8 cellular contexts compared by ENCODE assay signal in genomic region chr15:74787251-74788041, GRCh38. TPM values are rescaled to one million over a fixed set of nuclear protein-coding genes. Genes with fewer than 3 reads are reported as not detected.
DNase-seq lines count a peak whose midpoint lies in the region; ATAC-seq and TF ChIP-seq lines count a peak whose summit lies in the region.

No MANE protein-coding gene starts in this region.

- H3K27ac ChIP-seq in gastroesophageal sphincter = peak overlapping the region in 3 of 4 donors; percentile 56 to 87 (median 68)
- peak overlapping the region; percentile 75 for H3K27ac ChIP-seq in psoas muscle

- H3K9me3 ChIP-seq in gastroesophageal sphincter (no peaks in the 10 kb centered on the region), psoas muscle (no peaks in the 10 kb centered on the region)

- H3K4me3 ChIP-seq in gastroesophageal sphincter (no peak overlapping the region), psoas muscle (peak overlapping the region; percentile 22)

- no peaks in the 10 kb centered on the region for H3K27me3 ChIP-seq in gastroesophageal sphincter
- no peaks in the 10 kb centered on the region for H3K27me3 ChIP-seq in psoas muscle (ENCODE audit: insufficient read depth in 3 of 3, low read length in 2 of 3)

- peak; percentile 54 for TF ChIP-seq CTCF in AG09319 (IDR thresholded peaks at IDR 0.05; ENCODE audit: low read depth, low read length)
- peak in 1 of 4 experiments; percentile 24 for TF ChIP-seq CTCF in gastroesophageal sphincter (IDR thresholded peaks at IDR 0.05)
- peak; percentile 15 for TF ChIP-seq CTCF in psoas muscle (IDR thresholded peaks at IDR 0.05)

- peaks cover 0 to 100% (median 69%) of the 10 kb centered on the region in 3 donors for H3K4me1 ChIP-seq in gastroesophageal sphincter
- H3K4me1 ChIP-seq in psoas muscle = peaks cover 90% of the 10 kb centered on the region

- intact Hi-C loops in psoas muscle (cut with DNase I) = no loop called here

- 44 to 64% methylated on average over 3 to 7 of the region's 13 CpGs for WGBS in gastroesophageal sphincter (ENCODE audit: low coverage in 1 of 2), 2 donors
- WGBS in psoas muscle, 3 donors = 59 to 66% (median 63%) methylated on average over 13 of the region's 13 CpGs

- ATAC-seq in GM19025 (IDR thresholded peaks at IDR 0.05; ENCODE audit: low read depth, unreplicated experiment) = peak; percentile 39
- peak; percentile 56 for ATAC-seq in HG03175 (IDR thresholded peaks at IDR 0.05; ENCODE audit: unreplicated experiment)
- peak; percentile 57 for ATAC-seq in gastroesophageal sphincter
- peak in 1 of 4 donors; percentile 4 for ATAC-seq in psoas muscle

- no peak for DNase-seq in AG09319 (ENCODE audit: extremely low read depth, low read depth)
- DNase-seq in activated gamma-delta T cell treated with Interleukin-2 at 50 U/mL for 16 hours = peak; percentile 92
- DNase-seq in psoas muscle = peak; percentile 57 to 76
- DNase-seq in inferior parietal cortex (ENCODE audit: extremely low spot score) = no peak

- H3K36me3 ChIP-seq in gastroesophageal sphincter = no peaks in the 10 kb centered on the region
- no peaks in the 10 kb centered on the region for H3K36me3 ChIP-seq in psoas muscle (ENCODE audit: insufficient read depth in 1 of 2, low read depth in 1 of 2)

- no peak for TF ChIP-seq EP300 in gastroesophageal sphincter (IDR thresholded peaks at IDR 0.05)

- TF ChIP-seq POLR2A in Raji (IDR thresholded peaks at IDR 0.05; ENCODE audit: insufficient read depth, low read depth, low read length) (peak; percentile 59; the same call in 1 of the 2 replicates), gastroesophageal sphincter (IDR thresholded peaks at IDR 0.05) (no peak)

RNA-seq across cellular contexts. Expression of gene CSK, which starts 5.6 kb away (rescaled TPM):
- total RNA-seq in gastroesophageal sphincter = 10 to 100 TPM in 3 of 4 donors, 1 to 10 TPM in 1; 8.4 to 23.1 (median 18.2) TPM
- 10 to 100 TPM; 15.5 to 23.8 (median 17.9) TPM for total RNA-seq in psoas muscle
- 10 to 100 TPM; 12.2 to 29.6 (median 15.1) TPM for polyA plus RNA-seq in psoas muscle

RNA-seq across cellular contexts. Expression of gene LMAN1L, which starts 25.2 kb away (rescaled TPM):
- total RNA-seq in gastroesophageal sphincter (under 1 TPM in 1 of 4 donors, not detected in 3; 0.27 TPM), psoas muscle (under 1 TPM in 2 of 4 donors, not detected in 2; 0.36 to 0.66 TPM)
- polyA plus RNA-seq in psoas muscle = not detected

RNA-seq across cellular contexts. Expression of gene CYP1A2, which starts 38.8 kb away (rescaled TPM):
- not detected for total RNA-seq in gastroesophageal sphincter
- not detected for total RNA-seq in psoas muscle
- polyA plus RNA-seq in psoas muscle = under 1 TPM in 1 of 3 donors, not detected in 2; 0.03 TPM

RNA-seq across cellular contexts. Expression of gene CPLX3, which starts 39.0 kb away (rescaled TPM):
- total RNA-seq in gastroesophageal sphincter (not detected), psoas muscle (under 1 TPM in 1 of 4 donors, not detected in 3; 0.19 TPM)
- under 1 TPM in 2 of 3 donors, not detected in 1; 0.03 to 0.04 TPM for polyA plus RNA-seq in psoas muscle

RNA-seq across cellular contexts. Expression of gene ULK3, which starts 55.5 kb away (rescaled TPM):
- total RNA-seq in gastroesophageal sphincter (10 to 100 TPM; 26.4 to 51.8 (median 32.7) TPM), psoas muscle (10 to 100 TPM; 17.7 to 34.5 (median 27.0) TPM)
- 10 to 100 TPM; 33.2 to 43.5 (median 42.8) TPM for polyA plus RNA-seq in psoas muscle

Comparison
In these comparisons a context has a peak if more than half of its experiments do, and no peak if none do; other contexts are left out.
1. DNase-seq: peak in activated gamma-delta T cell treated with Interleukin-2 at 50 U/mL for 16 hours (single experiment) and psoas muscle (2 of 2); none in AG09319 (single experiment) and inferior parietal cortex (single experiment).